ENCODE assay signal across 1 cellular context in the genomic region with DNA sequence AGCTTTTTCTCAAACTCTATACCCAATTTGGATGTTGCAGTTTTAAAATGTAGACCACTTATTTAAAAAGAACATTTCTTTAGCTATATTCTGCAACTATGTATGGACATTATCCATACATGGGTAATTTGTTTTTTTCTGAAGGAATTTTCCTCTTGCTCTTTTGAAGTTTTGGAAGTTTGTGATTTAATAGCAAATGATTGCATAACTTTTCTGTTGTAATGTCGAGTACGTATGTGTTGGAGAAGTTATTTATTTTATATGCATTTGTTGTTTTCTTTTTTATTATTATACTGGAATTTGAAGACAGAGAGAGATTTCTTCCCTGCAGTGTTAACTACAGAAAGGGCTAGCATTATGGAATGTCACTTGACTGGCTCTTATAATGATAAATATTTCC.
A peak's percentile ranks its signal among the peaks of the same experiment; 100 is the strongest.
TF ChIP-seq lines count a peak whose summit lies in the region.

No MANE protein-coding gene starts in this region.

TF ChIP-seq in K562, 482 proteins besides CTCF, POLR2A, EP300 and RAD21 (continued from another document):
- TF ChIP-seq CEBPG (CRISPR knock-in tag; IDR thresholded peaks at IDR 0.05) (no peak), CEBPG (tag; conservative IDR thresholded peaks at IDR 0.05 in 1 of 2, IDR thresholded peaks at IDR 0.05 in 1 of 2) (peak in 1 of 2 experiments; percentile 52; a peak in 1 of 4 replicates)
